In genomic region chr1:181499825-181500224, GRCh38 we compare ENCODE assay signal across 23 cellular contexts. TPM values are rescaled to one million over a fixed set of nuclear protein-coding genes. Genes with fewer than 3 reads are reported as not detected.
"Had no signal": no experiment of that assay in that cellular context is flagged by ENCODE, and none has a peak within 500 bp of the region (broad histone marks: within the 10 kb centered on the region; RNA-seq: fewer than 3 reads in every experiment).

No MANE protein-coding gene starts in this region.

- H3K36me3 ChIP-seq: SJCRH30 had no signal

- DNase-seq: Kasumi-1, MV-4-11, NCI-H1048, NCI-H1105, NCI-H1436 treated with DMSO at 0.1 percent for 48 hours, NCI-H1694, NCI-H187 treated with DMSO at 0.1 percent for 48 hours, NCI-H2029 treated with DMSO at 0.1 percent for 48 hours, NCI-H2171, NCI-H226, NCI-H446, NCI-H510A, NCI-H524 treated with DMSO at 0.1 percent for 48 hours, NCI-H69, NCI-H774, PC-3, SHP77 treated with DMSO at 0.1 percent for 48 hours, SJCRH30 had no signal

- H3K4me3 ChIP-seq: K562, SJCRH30 had no signal

- H3K27me3 ChIP-seq: SJCRH30 had no signal

- H3K27ac ChIP-seq: KMS-11, SJCRH30 had no signal

- FAIRE-seq: HepG2, K562 had no signal

RNA-seq across cellular contexts. Expression of gene CACNA1E, which starts 16.5 kb away (rescaled TPM):
- total RNA-seq: HepG2, M059J, OCI-LY7, PC-3 had no signal
